ENCODE assay signal across 2 cellular contexts in genomic region chr1:172255223-172255560, GRCh38.
TF ChIP-seq lines count a peak whose summit lies in the region.

No MANE protein-coding gene starts in this region.

TF ChIP-seq in SK-N-SH, 30 proteins besides CTCF, POLR2A, EP300 and RAD21 (continued from another document):
- TF ChIP-seq SMC3 (IDR thresholded peaks at IDR 0.05; ENCODE audit: low read depth, low read length) (no peak), JUND (IDR thresholded peaks at IDR 0.05) (no peak), POLR2AphosphoS5 (IDR thresholded peaks at IDR 0.05; ENCODE audit: low read depth, low read length) (no peak), MAX (IDR thresholded peaks at IDR 0.05; ENCODE audit: low read depth) (no peak), EZH2phosphoT487 (IDR thresholded peaks at IDR 0.05; ENCODE audit: borderline replicate concordance, low read depth) (no peak), USF1 (IDR thresholded peaks at IDR 0.05; ENCODE audit: borderline replicate concordance, low read depth) (no peak), GATA2 (CRISPR knock-in tag; IDR thresholded peaks at IDR 0.05) (no peak), FOXJ3 (CRISPR knock-in tag; IDR thresholded peaks at IDR 0.05) (no peak), GABPA (IDR thresholded peaks at IDR 0.05; ENCODE audit: low read depth) (no peak), YY1 (IDR thresholded peaks at IDR 0.05; ENCODE audit: low read depth) (no peak), SIN3A (IDR thresholded peaks at IDR 0.05; ENCODE audit: borderline replicate concordance, low read depth, low read length) (no peak), NRF1 (IDR thresholded peaks at IDR 0.05; ENCODE audit: low read depth, low read length) (no peak), PBX3 (IDR thresholded peaks at IDR 0.05) (no peak), TAF1 (IDR thresholded peaks at IDR 0.05; ENCODE audit: borderline replicate concordance, low read depth, low read length) (no peak), IRF3 (IDR thresholded peaks at IDR 0.05; ENCODE audit: low read depth, low read length) (no peak), TEAD4 (IDR thresholded peaks at IDR 0.05; ENCODE audit: borderline replicate concordance, insufficient read depth) (no peak), MEF2A (IDR thresholded peaks at IDR 0.05; ENCODE audit: borderline replicate concordance, low read depth) (no peak)

TF ChIP-seq in H1, 55 proteins besides CTCF, POLR2A, EP300 and RAD21:
- TF ChIP-seq ZNF274 (IDR thresholded peaks at IDR 0.05; ENCODE audit: borderline replicate concordance, extremely low read depth, low read length) = no peak
- no peak for TF ChIP-seq HDAC2 (IDR thresholded peaks at IDR 0.05; ENCODE audit: borderline replicate concordance in 1 of 2, low read depth in 2 of 2, low read length in 2 of 2)
